Comparison of ENCODE assay signal across 11 cellular contexts in genomic region chr10:101355307-101355706, GRCh38. TPM values are rescaled to one million over a fixed set of nuclear protein-coding genes. Genes with fewer than 3 reads are reported as not detected.
DNase-seq lines count a peak whose midpoint lies in the region; ATAC-seq, FAIRE-seq and TF ChIP-seq lines count a peak whose summit lies in the region.
"Had no signal": no experiment of that assay in that cellular context is flagged by ENCODE, and none has a peak within 500 bp of the region (broad histone marks: within the 10 kb centered on the region; RNA-seq: fewer than 3 reads in every experiment).

No MANE protein-coding gene starts in this region.

- peak overlapping the region; percentile 48 to 89 for H3K9ac ChIP-seq in liver (ENCODE audit: low read depth in 1 of 2, low read length in 2 of 2)

- peaks cover 9% of the 10 kb centered on the region for H3K27me3 Mint-ChIP-seq in stimulated activated naive CD8-positive, alpha-beta T cell treated with anti-CD3 and anti-CD28 coated beads, Interleukin-15, Interleukin-2, amounts not matched to agents 100 ng/mL and 50 ng/mL, for 24 hours
- H3K27me3 Mint-ChIP-seq in activated naive CD8-positive, alpha-beta T cell treated with anti-CD3 and anti-CD28 coated beads, Interleukin-2, amount 50 U/mL, for 24 hours = peaks cover 7% of the 10 kb centered on the region

- no peak for TF ChIP-seq POLR2A in vagina (IDR thresholded peaks at IDR 0.05)

- H3K27ac Mint-ChIP-seq in stimulated activated naive CD8-positive, alpha-beta T cell treated with anti-CD3 and anti-CD28 coated beads, Interleukin-15, Interleukin-2, amounts not matched to agents 100 ng/mL and 50 ng/mL, for 24 hours = peak overlapping the region; percentile 81
- H3K27ac Mint-ChIP-seq in activated naive CD8-positive, alpha-beta T cell treated with anti-CD3 and anti-CD28 coated beads, Interleukin-2, amount 50 U/mL, for 24 hours = peak overlapping the region; percentile 98

- H3K9me3 ChIP-seq in liver (ENCODE audit: control insufficient read depth in 4 of 4, low read length in 3 of 4) = no peaks in the 10 kb centered on the region
- H3K9me3 ChIP-seq in vagina = no peaks in the 10 kb centered on the region
- H3K9me3 ChIP-seq: upper lobe of left lung had no signal

- TF ChIP-seq CTCF in liver (IDR thresholded peaks at IDR 0.05; ENCODE audit: low read depth, low read length, missing input control) (no peak), vagina (IDR thresholded peaks at IDR 0.05) (no peak), D721Med (IDR thresholded peaks at IDR 0.05; ENCODE audit: insufficient read depth, missing control alignments) (no peak)

- H3K4me3 ChIP-seq in liver (ENCODE audit: low read depth in 1 of 3, low read length in 3 of 3) = peak overlapping the region in 1 of 3 donors; percentile 94
- H3K4me3 ChIP-seq in vagina = peak overlapping the region; percentile 76 to 79

- no peak for ATAC-seq in stimulated activated naive CD8-positive, alpha-beta T cell treated with anti-CD3 and anti-CD28 coated beads, Interleukin-15, Interleukin-2, amounts not matched to agents 100 U/mL and 50 U/mL, for 24 hours
- ATAC-seq in activated naive CD8-positive, alpha-beta T cell treated with anti-CD3 and anti-CD28 coated beads, Interleukin-2, amount 50 U/mL, for 24 hours = no peak

- no peak for FAIRE-seq in D721Med (lab: Jason Lieb, UNC)

- no peak for TF ChIP-seq RAD21 in liver (IDR thresholded peaks at IDR 0.05)

- peaks cover 2 to 25% (median 16%) of the 10 kb centered on the region in 4 donors for H3K4me1 ChIP-seq in liver (ENCODE audit: control insufficient read depth in 4 of 4, insufficient read depth in 4 of 4, low read length in 3 of 4)
- H3K4me1 ChIP-seq in vagina = peaks cover 11% of the 10 kb centered on the region

- H3K4me3 Mint-ChIP-seq in stimulated activated naive CD8-positive, alpha-beta T cell treated with anti-CD3 and anti-CD28 coated beads, Interleukin-15, Interleukin-2, amounts not matched to agents 100 ng/mL and 50 ng/mL, for 24 hours = peak overlapping the region; percentile 94
- peak overlapping the region; percentile 89 for H3K4me3 Mint-ChIP-seq in activated naive CD8-positive, alpha-beta T cell treated with anti-CD3 and anti-CD28 coated beads, Interleukin-2, amount 50 U/mL, for 24 hours

- 84% methylated on average over 4 of the region's 4 CpGs for WGBS in liver

- peaks cover 31% of the 10 kb centered on the region for H3K4me1 Mint-ChIP-seq in stimulated activated naive CD8-positive, alpha-beta T cell treated with anti-CD3 and anti-CD28 coated beads, Interleukin-15, Interleukin-2, amounts not matched to agents 100 ng/mL and 50 ng/mL, for 24 hours (ENCODE audit: low read depth)
- peaks cover 38% of the 10 kb centered on the region for H3K4me1 Mint-ChIP-seq in activated naive CD8-positive, alpha-beta T cell treated with anti-CD3 and anti-CD28 coated beads, Interleukin-2, amount 50 U/mL, for 24 hours

- H3K9me3 Mint-ChIP-seq in stimulated activated naive CD8-positive, alpha-beta T cell treated with anti-CD3 and anti-CD28 coated beads, Interleukin-15, Interleukin-2, amounts not matched to agents 100 ng/mL and 50 ng/mL, for 24 hours = no peaks in the 10 kb centered on the region
- no peaks in the 10 kb centered on the region for H3K9me3 Mint-ChIP-seq in activated naive CD8-positive, alpha-beta T cell treated with anti-CD3 and anti-CD28 coated beads, Interleukin-2, amount 50 U/mL, for 24 hours

- H3K27me3 ChIP-seq in liver (ENCODE audit: control insufficient read depth in 4 of 4, insufficient read depth in 4 of 4, low read length in 3 of 4) = no peaks in the 10 kb centered on the region
- H3K27me3 ChIP-seq in vagina = no peaks in the 10 kb centered on the region
- H3K27me3 ChIP-seq: upper lobe of left lung had no signal

- peaks cover 3% of the 10 kb centered on the region for H3K36me3 Mint-ChIP-seq in stimulated activated naive CD8-positive, alpha-beta T cell treated with anti-CD3 and anti-CD28 coated beads, Interleukin-15, Interleukin-2, amounts not matched to agents 100 ng/mL and 50 ng/mL, for 24 hours (ENCODE audit: low read depth)
- peaks cover 6% of the 10 kb centered on the region for H3K36me3 Mint-ChIP-seq in activated naive CD8-positive, alpha-beta T cell treated with anti-CD3 and anti-CD28 coated beads, Interleukin-2, amount 50 U/mL, for 24 hours (ENCODE audit: low read depth)

- H3K36me3 ChIP-seq in liver (ENCODE audit: control insufficient read depth in 4 of 4, insufficient read depth in 3 of 4, low read depth in 1 of 4, low read length in 3 of 4) (no peaks in the 10 kb centered on the region), vagina (no peaks in the 10 kb centered on the region)
- H3K36me3 ChIP-seq: upper lobe of left lung had no signal

- no peak for DNase-seq in stimulated activated naive CD8-positive, alpha-beta T cell treated with anti-CD3 and anti-CD28 coated beads, Interleukin-15, Interleukin-2, amounts not matched to agents 100 U/mL and 50 U/mL, for 24 hours
- DNase-seq in activated naive CD8-positive, alpha-beta T cell treated with anti-CD3 and anti-CD28 coated beads, Interleukin-2, amount 50 U/mL, for 24 hours = no peak
- no peak for DNase-seq in vagina (ENCODE audit: extremely low spot score in 2 of 2)
- DNase-seq in D721Med (ENCODE audit: insufficient read length, low spot score) = no peak
- DNase-seq in COLO668 (lab: John Stamatoyannopoulos, UW; ENCODE audit: unreplicated experiment) = no peak
- DNase-seq in NOMO-1 treated with dmso at 0.1 percent for 144 hours (lab: John Stamatoyannopoulos, UW; ENCODE audit: unreplicated experiment) = no peak
- DNase-seq: GF-D8, occipital lobe, upper lobe of left lung had no signal

- H3K27ac ChIP-seq in liver (ENCODE audit: low read depth in 1 of 2, low read length in 2 of 2) = no peak overlapping the region
- H3K27ac ChIP-seq in vagina = no peak overlapping the region

- intact Hi-C loops in vagina (cut with DNase I) = no loop called here

TF ChIP-seq in liver, 16 proteins besides CTCF, POLR2A, EP300 and RAD21:
- no peak for TF ChIP-seq YY1 (IDR thresholded peaks at IDR 0.05)
- no peak for TF ChIP-seq TAF1 (conservative IDR thresholded peaks at IDR 0.05)
- no peak for TF ChIP-seq FOXA2 (IDR thresholded peaks at IDR 0.05)
- TF ChIP-seq REST (IDR thresholded peaks at IDR 0.05) = no peak
- no peak for TF ChIP-seq HNF4A (conservative IDR thresholded peaks at IDR 0.05)
- TF ChIP-seq ATF3 (IDR thresholded peaks at IDR 0.05) = no peak
- no peak for TF ChIP-seq NR2F2 (IDR thresholded peaks at IDR 0.05)
- no peak for TF ChIP-seq FOXA1 (IDR thresholded peaks at IDR 0.05)
- TF ChIP-seq GABPA (IDR thresholded peaks at IDR 0.05 in 1 of 2, conservative IDR thresholded peaks at IDR 0.05 in 1 of 2) = no peak
- TF ChIP-seq EGR1 (IDR thresholded peaks at IDR 0.05; ENCODE audit: low read depth in 2 of 2) = no peak

RNA-seq across cellular contexts. Expression of gene BTRC, which starts 1.3 kb away (rescaled TPM):
- total RNA-seq in liver (10 to 100 TPM in 1 of 2 donors, 1 to 10 TPM in 1; 5.5 to 28.2 TPM), vagina (12.5 TPM)
- polyA plus RNA-seq in liver = 1 to 10 TPM; 2.7 to 6.2 TPM
